In genomic region chr1:226873771-226874578, GRCh38 we compare ENCODE assay signal across 26 cellular contexts. TPM values are rescaled to one million over a fixed set of nuclear protein-coding genes. Genes with fewer than 3 reads are reported as not detected.
A peak's percentile ranks its signal among the peaks of the same experiment; 100 is the strongest.
DNase-seq lines count a peak whose midpoint lies in the region; ATAC-seq, FAIRE-seq and TF ChIP-seq lines count a peak whose summit lies in the region.
"Had no signal": no experiment of that assay in that cellular context is flagged by ENCODE, and none has a peak within 500 bp of the region (broad histone marks: within the 10 kb centered on the region; RNA-seq: fewer than 3 reads in every experiment).

No MANE protein-coding gene starts in this region.

- intact Hi-C loops in activated CD4-positive, alpha-beta T cell treated with anti-CD3 and anti-CD28 coated beads, Interleukin-2, amount 10 ng/mL, durations not matched to agents 24 days and 14 days (cut with micrococcal nuclease): no loop called here

- no peaks in the 10 kb centered on the region for H3K9me3 Mint-ChIP-seq in activated T-helper 17 cell treated with anti-CD3 and anti-CD28 coated beads, Interleukin-2, amount 50 U/mL, for 72 hours
- no peaks in the 10 kb centered on the region for H3K9me3 Mint-ChIP-seq in neural crest cell
- H3K9me3 Mint-ChIP-seq in activated CD4-positive, alpha-beta T cell treated with anti-CD3 and anti-CD28 coated beads, Interleukin-2, amount 10 ng/mL, durations not matched to agents 24 days and 14 days: no peaks in the 10 kb centered on the region
- H3K9me3 Mint-ChIP-seq: activated naive CD8-positive, alpha-beta T cell treated with anti-CD3 and anti-CD28 coated beads, Interleukin-2, amount 10 ng/mL, durations not matched to agents 7 days and 5 days; HFFc6; IgD-negative memory B cell had no signal

- peaks cover 37% of the 10 kb centered on the region for H3K27me3 ChIP-seq in BLaER1
- H3K27me3 ChIP-seq: gastroesophageal sphincter, Peyer's patch, stomach, tibial artery had no signal

- H3K4me1 ChIP-seq in BLaER1: peaks cover 40% of the 10 kb centered on the region

- peak overlapping the region; percentile 35; the same call in 1 of the 2 replicates for H3K4me2 ChIP-seq in BLaER1

- H3K4me1 Mint-ChIP-seq in activated T-helper 17 cell treated with anti-CD3 and anti-CD28 coated beads, Interleukin-2, amount 50 U/mL, for 72 hours: peaks cover 4% of the 10 kb centered on the region
- peaks cover 21% of the 10 kb centered on the region for H3K4me1 Mint-ChIP-seq in neural crest cell
- peaks cover 16% of the 10 kb centered on the region for H3K4me1 Mint-ChIP-seq in activated CD4-positive, alpha-beta T cell treated with anti-CD3 and anti-CD28 coated beads, Interleukin-2, amount 10 ng/mL, durations not matched to agents 24 days and 14 days

- no peak for FAIRE-seq in RCC 7860 (lab: Jason Lieb, UNC)
- FAIRE-seq: GM18507 had no signal

- H3K27ac Mint-ChIP-seq in activated T-helper 17 cell treated with anti-CD3 and anti-CD28 coated beads, Interleukin-2, amount 50 U/mL, for 72 hours: peak overlapping the region; percentile 61
- H3K27ac Mint-ChIP-seq in neural crest cell (ENCODE audit: unreplicated experiment): peak overlapping the region; percentile 27
- no peak overlapping the region for H3K27ac Mint-ChIP-seq in activated CD4-positive, alpha-beta T cell treated with anti-CD3 and anti-CD28 coated beads, Interleukin-2, amount 10 ng/mL, durations not matched to agents 24 days and 14 days
- H3K27ac Mint-ChIP-seq: activated naive CD8-positive, alpha-beta T cell treated with anti-CD3 and anti-CD28 coated beads, Interleukin-2, amount 10 ng/mL, durations not matched to agents 7 days and 5 days; HFFc6; IgD-negative memory B cell had no signal

- no peak overlapping the region for H3K27ac ChIP-seq in BLaER1
- H3K27ac ChIP-seq: gastroesophageal sphincter, Peyer's patch, tibial artery had no signal

- H4K20me1 ChIP-seq in BLaER1: no peaks in the 10 kb centered on the region

- H3K36me3 ChIP-seq in BLaER1: no peaks in the 10 kb centered on the region; the same call in 1 of the 2 replicates
- H3K36me3 ChIP-seq: Peyer's patch had no signal

- no peaks in the 10 kb centered on the region; the same call in 1 of the 2 replicates for H3K9me3 ChIP-seq in BLaER1
- H3K9me3 ChIP-seq: gastroesophageal sphincter, Peyer's patch, stomach, tibial artery had no signal

- no peak for ATAC-seq in activated T-helper 17 cell treated with anti-CD3 and anti-CD28 coated beads, Interleukin-2, amount 50 U/mL, for 72 hours (replicated peaks)
- ATAC-seq: gastroesophageal sphincter, left lobe of liver had no signal

- H3K36me3 Mint-ChIP-seq in activated T-helper 17 cell treated with anti-CD3 and anti-CD28 coated beads, Interleukin-2, amount 50 U/mL, for 72 hours (ENCODE audit: low read depth): no peaks in the 10 kb centered on the region
- H3K36me3 Mint-ChIP-seq in neural crest cell (ENCODE audit: low read depth): peaks cover 3% of the 10 kb centered on the region
- peaks cover 9% of the 10 kb centered on the region for H3K36me3 Mint-ChIP-seq in activated CD4-positive, alpha-beta T cell treated with anti-CD3 and anti-CD28 coated beads, Interleukin-2, amount 10 ng/mL, durations not matched to agents 24 days and 14 days (ENCODE audit: low read depth)
- H3K36me3 Mint-ChIP-seq: activated naive CD8-positive, alpha-beta T cell treated with anti-CD3 and anti-CD28 coated beads, Interleukin-2, amount 10 ng/mL, durations not matched to agents 7 days and 5 days; IgD-negative memory B cell had no signal

- H3K9ac ChIP-seq in BLaER1: no peak overlapping the region

- DNase-seq in COLO668 (lab: John Stamatoyannopoulos, UW; ENCODE audit: unreplicated experiment) (peak; percentile 24), neural crest cell (ENCODE audit: low read depth, low spot score) (no peak), NCI-H1694 (lab: John Stamatoyannopoulos, UW) (no peak), RCC 7860 (ENCODE audit: low spot score) (no peak)
- DNase-seq in activated CD4-positive, alpha-beta T cell treated with anti-CD3 and anti-CD28 coated beads, Interleukin-2, amount 10 ng/mL, durations not matched to agents 24 days and 14 days: no peak
- DNase-seq: activated CD4-positive, alpha-beta T cell treated with anti-CD3 and anti-CD28 coated beads, Interleukin-2, amount 50 U/mL, for 4 hours; activated effector memory CD4-positive, alpha-beta T cell treated with anti-CD3 and anti-CD28 coated beads, Interleukin-2, amount 50 U/mL, for 16 hours; activated naive CD8-positive, alpha-beta T cell treated with anti-CD3 and anti-CD28 coated beads, Interleukin-2, amount 10 ng/mL, durations not matched to agents 7 days and 5 days; activated T-cell treated with anti-CD3 and anti-CD28 coated beads for 4 hours; DND-41; HFFc6; hypothalamus; mesenchymal stem cell; NCI-H1092 treated with DMSO at 0.1 percent for 48 hours; NCI-H2029; NCI-H526 treated with DMSO at 0.1 percent for 48 hours; Peyer's patch; SIG-M5; stomach had no signal

- no peak overlapping the region for H3K4me3 Mint-ChIP-seq in activated T-helper 17 cell treated with anti-CD3 and anti-CD28 coated beads, Interleukin-2, amount 50 U/mL, for 72 hours
- peak overlapping the region; percentile 50 for H3K4me3 Mint-ChIP-seq in neural crest cell
- no peak overlapping the region for H3K4me3 Mint-ChIP-seq in activated CD4-positive, alpha-beta T cell treated with anti-CD3 and anti-CD28 coated beads, Interleukin-2, amount 10 ng/mL, durations not matched to agents 24 days and 14 days
- H3K4me3 Mint-ChIP-seq: activated naive CD8-positive, alpha-beta T cell treated with anti-CD3 and anti-CD28 coated beads, Interleukin-2, amount 10 ng/mL, durations not matched to agents 7 days and 5 days; HFFc6 had no signal

- H3K27me3 Mint-ChIP-seq in activated T-helper 17 cell treated with anti-CD3 and anti-CD28 coated beads, Interleukin-2, amount 50 U/mL, for 72 hours: no peaks in the 10 kb centered on the region
- no peaks in the 10 kb centered on the region for H3K27me3 Mint-ChIP-seq in neural crest cell (ENCODE audit: low read depth)
- H3K27me3 Mint-ChIP-seq in activated CD4-positive, alpha-beta T cell treated with anti-CD3 and anti-CD28 coated beads, Interleukin-2, amount 10 ng/mL, durations not matched to agents 24 days and 14 days: peaks cover 14% of the 10 kb centered on the region
- H3K27me3 Mint-ChIP-seq: IgD-negative memory B cell had no signal

- TF ChIP-seq CTCF in neural crest cell (conservative IDR thresholded peaks at IDR 0.05): no peak

- H3K4me3 ChIP-seq in BLaER1: no peak overlapping the region
- H3K4me3 ChIP-seq: gastroesophageal sphincter, Peyer's patch, stomach, tibial artery had no signal

RNA-seq across cellular contexts. Expression of gene PSEN2, which starts 3.6 kb away (rescaled TPM):
- 10 to 100 TPM in 1 of 2 donors, 1 to 10 TPM in 1; 8.2 to 11.0 TPM for total RNA-seq in activated T-helper 17 cell treated with anti-CD3 and anti-CD28 coated beads, Interleukin-2, amount 50 U/mL, for 72 hours
- 20.1 and 20.4 TPM in 2 replicates for total RNA-seq in neural crest cell
- total RNA-seq in activated CD4-positive, alpha-beta T cell treated with anti-CD3 and anti-CD28 coated beads, Interleukin-2, amount 10 ng/mL, durations not matched to agents 24 days and 14 days: 10.4 and 10.7 TPM in 2 replicates
